8 cellular contexts compared by ENCODE assay signal in the genomic region with DNA sequence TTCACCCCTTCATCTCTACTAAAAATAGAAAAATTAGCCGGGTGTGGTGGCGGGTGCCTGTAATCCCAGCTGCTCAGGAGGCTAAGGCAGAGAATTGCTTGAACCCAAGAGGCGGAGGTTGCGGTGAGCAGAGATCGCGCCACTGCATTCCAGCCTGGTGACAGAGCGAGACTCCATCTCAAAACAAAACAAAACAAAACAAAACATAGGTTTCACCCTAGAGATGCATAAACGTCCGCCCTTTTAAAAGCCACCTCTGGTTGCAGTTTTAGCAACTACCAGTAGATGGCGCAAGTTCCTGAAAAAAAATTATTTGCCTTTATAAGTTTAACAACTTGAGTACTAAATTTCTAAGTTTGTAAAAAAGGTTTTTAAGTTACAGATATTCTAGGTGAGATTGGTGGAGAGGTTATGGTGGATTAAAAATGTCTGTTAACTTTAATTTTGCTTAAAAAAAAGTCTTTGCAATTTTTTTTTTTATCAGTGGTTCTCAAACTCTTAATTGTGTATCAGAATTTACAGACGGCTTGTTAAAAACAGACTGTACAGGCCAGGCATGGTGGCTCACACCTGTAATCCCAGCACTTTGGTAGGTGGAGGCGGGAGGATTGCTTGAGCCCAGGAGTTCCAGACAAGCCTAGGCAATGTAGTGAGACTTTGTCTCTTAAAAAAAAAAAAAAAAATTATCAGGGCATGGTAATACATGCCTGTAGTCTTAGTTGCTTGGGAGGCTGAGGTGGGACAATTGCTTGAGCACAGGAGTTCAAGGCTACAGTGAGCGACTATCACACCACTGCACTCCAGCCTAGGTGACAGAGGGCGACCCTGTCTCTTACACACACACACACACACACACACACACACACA. TPM values are rescaled to one million over a fixed set of nuclear protein-coding genes. Genes with fewer than 3 reads are reported as not detected.
DNase-seq lines count a peak whose midpoint lies in the region; ATAC-seq, FAIRE-seq and TF ChIP-seq lines count a peak whose summit lies in the region.

No MANE protein-coding gene starts in this region.

- no peak overlapping the region for H3K4me2 ChIP-seq in MM.1S (ENCODE audit: low read depth, low read length)

- TF ChIP-seq EP300 in suprapubic skin (IDR thresholded peaks at IDR 0.05) = no peak

- no peaks in the 10 kb centered on the region for H3K27me3 ChIP-seq in MM.1S (replicated peaks; ENCODE audit: insufficient read depth, low read length)
- H3K27me3 ChIP-seq in lung (ENCODE audit: control insufficient read depth, insufficient read depth) = no peaks in the 10 kb centered on the region
- no peaks in the 10 kb centered on the region for H3K27me3 ChIP-seq in suprapubic skin

- WGBS in lung, 2 donors = 47 to 65% methylated on average over 14 of the region's 14 CpGs
- WGBS in suprapubic skin = 63% methylated on average over 14 of the region's 14 CpGs

- FAIRE-seq in TTC549 (lab: Jason Lieb, UNC) = peak; percentile 75

- TF ChIP-seq POLR2A in suprapubic skin (IDR thresholded peaks at IDR 0.05) = no peak

- H3K9me3 ChIP-seq in MM.1S (replicated peaks; ENCODE audit: insufficient read depth, low read length) (no peaks in the 10 kb centered on the region), lung (ENCODE audit: control insufficient read depth in 2 of 2, insufficient read depth in 1 of 2, low read length in 1 of 2) (no peaks in the 10 kb centered on the region), suprapubic skin (no peaks in the 10 kb centered on the region)

- H3K4me3 ChIP-seq in MM.1S (ENCODE audit: low read length) = no peak overlapping the region
- no peak overlapping the region for H3K4me3 ChIP-seq in lung
- H3K4me3 ChIP-seq in suprapubic skin = no peak overlapping the region

- no peaks in the 10 kb centered on the region for H3K9me2 ChIP-seq in MM.1S (replicated peaks; ENCODE audit: insufficient read depth, low read length)

- TF ChIP-seq CTCF in MM.1S (IDR thresholded peaks at IDR 0.05; ENCODE audit: low read length) (peak; percentile 55), lung (IDR thresholded peaks at IDR 0.05; ENCODE audit: control extremely low read depth, extremely low read depth) (peak; percentile 63), suprapubic skin (IDR thresholded peaks at IDR 0.05) (peak; percentile 63 to 70)

- no peaks in the 10 kb centered on the region for H3K79me2 ChIP-seq in MM.1S (ENCODE audit: low read length)

- H3K9ac ChIP-seq in MM.1S (ENCODE audit: low read length) = no peak overlapping the region

- no peaks in the 10 kb centered on the region for H4K20me1 ChIP-seq in MM.1S (ENCODE audit: insufficient read depth, low read length)

- H3K27ac ChIP-seq in MM.1S (ENCODE audit: low read length) (no peak overlapping the region), lung (ENCODE audit: low read depth in 1 of 2, low read length in 1 of 2) (no peak overlapping the region), suprapubic skin (peak overlapping the region; percentile 4)

- peak; percentile 9 to 12 for DNase-seq in stimulated activated CD4-positive, alpha-beta T cell treated with anti-CD3 and anti-CD28 coated beads, Interleukin-1b, Interleukin-23, amount 100 ng/mL, for 1 hour (ENCODE audit: low read depth in 2 of 2)
- no peak for DNase-seq in stimulated activated CD4-positive, alpha-beta T cell treated with anti-CD3 and anti-CD28 coated beads, Interleukin-12 subunit alpha, Interleukin-12 subunit beta, amount 100 ng/mL, for 4 hours
- peak; percentile 45 for DNase-seq in MM.1S
- DNase-seq in cerebellum (ENCODE audit: low spot score) = peak; percentile 20
- DNase-seq in lung (ENCODE audit: low spot score) = no peak
- no peak for DNase-seq in suprapubic skin (ENCODE audit: low spot score in 2 of 2)

- no peak overlapping the region for H2AFZ ChIP-seq in MM.1S (ENCODE audit: low read length)

- H3K36me3 ChIP-seq in MM.1S (replicated peaks; ENCODE audit: insufficient read depth, low read length) (no peaks in the 10 kb centered on the region), lung (ENCODE audit: control insufficient read depth in 2 of 2, insufficient read depth in 2 of 2, low read length in 2 of 2) (peaks cover 4 to 6% of the 10 kb centered on the region in 2 donors), suprapubic skin (peaks cover 11% of the 10 kb centered on the region)

- ATAC-seq in lung (ENCODE audit: insufficient read depth, low FRiP score) = peak; percentile 77
- ATAC-seq in GM21423 (IDR thresholded peaks at IDR 0.05; ENCODE audit: unreplicated experiment) = no peak

- H3K4me1 ChIP-seq in MM.1S (ENCODE audit: low read length) = no peaks in the 10 kb centered on the region
- H3K4me1 ChIP-seq in lung (ENCODE audit: control insufficient read depth in 2 of 2, insufficient read depth in 2 of 2, low read length in 2 of 2) = peaks cover 2 to 3% of the 10 kb centered on the region in 2 donors
- H3K4me1 ChIP-seq in suprapubic skin = peaks cover 13% of the 10 kb centered on the region

- H3F3A ChIP-seq in MM.1S (ENCODE audit: insufficient read depth, low read length) = no peaks in the 10 kb centered on the region

RNA-seq across cellular contexts. Expression of a gene that starts 42.1 kb away (rescaled TPM):
- total RNA-seq in cerebellum (46.5 TPM), lung (10 to 100 TPM; 21.2 to 65.6 TPM), suprapubic skin (10 to 100 TPM; 14.3 to 41.0 (median 22.6) TPM)
- 10 to 100 TPM in 1 of 2 donors, 1 to 10 TPM in 1; 5.0 to 11.6 TPM for polyA plus RNA-seq in lung

Comparison
In these comparisons a context has a peak if more than half of its experiments do, and no peak if none do; other contexts are left out.
1. DNase-seq: peak in stimulated activated CD4-positive, alpha-beta T cell treated with anti-CD3 and anti-CD28 coated beads, Interleukin-1b, Interleukin-23, amount 100 ng/mL, for 1 hour (2 of 2), MM.1S (single experiment) and cerebellum (single experiment); none in stimulated activated CD4-positive, alpha-beta T cell treated with anti-CD3 and anti-CD28 coated beads, Interleukin-12 subunit alpha, Interleukin-12 subunit beta, amount 100 ng/mL, for 4 hours (single experiment), lung (single experiment) and suprapubic skin (0 of 2).
2. Peak in every context shown above with its lines, with median percentiles within 50 percentile points of each other: CTCF ChIP-seq.